14 cellular contexts compared by ENCODE assay signal in genomic region chr10:130543787-130544186, GRCh38.
DNase-seq lines count a peak whose midpoint lies in the region; ATAC-seq and TF ChIP-seq lines count a peak whose summit lies in the region.
"Had no signal": no experiment of that assay in that cellular context is flagged by ENCODE, and none has a peak within 500 bp of the region (broad histone marks: within the 10 kb centered on the region; RNA-seq: fewer than 3 reads in every experiment).

No MANE protein-coding gene starts in this region.

- H3K4me3 ChIP-seq in right atrium auricular region = no peak overlapping the region
- H3K4me3 ChIP-seq in heart left ventricle = no peak overlapping the region
- H3K4me3 ChIP-seq in lung = no peak overlapping the region
- H3K4me3 ChIP-seq: BLaER1, HAP-1 had no signal

- H3K36me3 ChIP-seq in right atrium auricular region = no peaks in the 10 kb centered on the region
- no peaks in the 10 kb centered on the region for H3K36me3 ChIP-seq in heart left ventricle
- no peaks in the 10 kb centered on the region for H3K36me3 ChIP-seq in lung (ENCODE audit: control insufficient read depth in 2 of 2, insufficient read depth in 2 of 2, low read length in 2 of 2)
- H3K36me3 ChIP-seq: BLaER1, HAP-1 had no signal

- WGBS in heart left ventricle, 4 donors = 60 to 77% (median 70%) methylated on average over 2 to 7 of the region's 7 CpGs
- WGBS in lung, 2 donors = 71 to 78% methylated on average over 7 of the region's 7 CpGs

- DNase-seq in right atrium auricular region (ENCODE audit: low spot score) = peak; percentile 40
- no peak for DNase-seq in heart left ventricle
- DNase-seq in RPMI8226 = peak; percentile 61
- DNase-seq in lung (ENCODE audit: low spot score) = peak; percentile 18
- DNase-seq in SIG-M5 (lab: John Stamatoyannopoulos, UW) = no peak
- DNase-seq in caudate nucleus (lab: John Stamatoyannopoulos, UW) = no peak
- no peak for DNase-seq in effector CD8-positive, alpha-beta T cell (lab: John Stamatoyannopoulos, UW)
- DNase-seq: CD4-positive, alpha-beta memory T cell; DMS153; DMS79; GDM1 had no signal

- H3K27ac ChIP-seq in right atrium auricular region (no peak overlapping the region), heart left ventricle (no peak overlapping the region), lung (ENCODE audit: low read depth in 1 of 2, low read length in 1 of 2) (no peak overlapping the region), caudate nucleus (ENCODE audit: low read depth, low read length) (no peak overlapping the region)
- H3K27ac ChIP-seq: 22Rv1, BLaER1 had no signal

- H3K4me1 ChIP-seq in right atrium auricular region = no peaks in the 10 kb centered on the region
- H3K4me1 ChIP-seq in heart left ventricle = no peaks in the 10 kb centered on the region
- H3K4me1 ChIP-seq in lung (ENCODE audit: control insufficient read depth in 2 of 2, insufficient read depth in 2 of 2, low read length in 2 of 2) = no peaks in the 10 kb centered on the region
- H3K4me1 ChIP-seq: HAP-1 had no signal

- no peak for TF ChIP-seq CTCF in right atrium auricular region (IDR thresholded peaks at IDR 0.05)
- no peak for TF ChIP-seq CTCF in heart left ventricle (IDR thresholded peaks at IDR 0.05)
- no peak for TF ChIP-seq CTCF in lung (IDR thresholded peaks at IDR 0.05; ENCODE audit: control extremely low read depth, extremely low read depth)

- ATAC-seq in heart left ventricle (no peak), lung (ENCODE audit: insufficient read depth, low FRiP score) (no peak)

- no peaks in the 10 kb centered on the region for H3K27me3 ChIP-seq in right atrium auricular region
- peaks cover 0 to 46% (median 6%) of the 10 kb centered on the region in 9 donors for H3K27me3 ChIP-seq in heart left ventricle
- no peaks in the 10 kb centered on the region for H3K27me3 ChIP-seq in lung (ENCODE audit: control insufficient read depth, insufficient read depth)
- H3K27me3 ChIP-seq: BLaER1 had no signal

- no peak for TF ChIP-seq POLR2A in heart left ventricle (IDR thresholded peaks at IDR 0.05)

- H3K9me3 ChIP-seq in right atrium auricular region = no peaks in the 10 kb centered on the region
- peaks cover 0 to 2% (median 0%) of the 10 kb centered on the region in 12 donors for H3K9me3 ChIP-seq in heart left ventricle
- no peaks in the 10 kb centered on the region for H3K9me3 ChIP-seq in lung (ENCODE audit: control insufficient read depth in 2 of 2, insufficient read depth in 1 of 2, low read length in 1 of 2)
- H3K9me3 ChIP-seq: HAP-1 had no signal

- intact Hi-C loops in heart left ventricle (cut with DNase I) = no loop called here

Comparison
In these comparisons a context has a peak if more than half of its experiments do, and no peak if none do; other contexts are left out.
1. DNase-seq: peak in right atrium auricular region (single experiment), RPMI8226 (single experiment) and lung (single experiment); none in heart left ventricle (0 of 5), SIG-M5 (single experiment), caudate nucleus (0 of 61) and effector CD8-positive, alpha-beta T cell (single experiment).